Comparison of ENCODE assay signal across 27 cellular contexts in the genomic region with DNA sequence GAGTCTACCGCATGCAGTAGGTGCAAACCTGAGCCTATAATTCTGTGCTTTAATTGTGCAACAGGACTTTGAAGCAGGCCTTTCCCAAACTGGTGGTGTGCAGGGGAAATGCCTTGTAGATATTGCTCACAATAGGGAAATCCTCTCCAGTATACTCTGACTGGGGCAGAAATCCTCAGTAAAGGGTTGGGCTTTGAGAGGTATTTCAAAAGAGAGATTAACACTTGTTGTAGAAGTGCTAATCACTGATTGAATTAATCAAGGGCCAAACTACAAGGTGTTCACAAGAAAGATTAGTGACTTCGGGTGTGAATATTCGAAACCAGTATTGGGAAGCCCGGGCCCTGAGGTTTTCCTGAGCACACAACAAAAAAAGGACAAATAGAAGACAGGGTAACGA.
"Had no signal": no experiment of that assay in that cellular context is flagged by ENCODE, and none has a peak within 500 bp of the region (broad histone marks: within the 10 kb centered on the region; RNA-seq: fewer than 3 reads in every experiment).

No MANE protein-coding gene starts in this region.

- H3K27ac ChIP-seq: breast epithelium, colonic mucosa, dorsolateral prefrontal cortex, esophagus squamous epithelium, gastroesophageal sphincter, pancreas, psoas muscle, suprapubic skin, tibial nerve had no signal

- H3K9me3 ChIP-seq: breast epithelium, colonic mucosa, esophagus squamous epithelium, gastroesophageal sphincter, pancreas, psoas muscle, stomach, suprapubic skin had no signal

- H3K4me1 ChIP-seq: breast epithelium, colonic mucosa, gastroesophageal sphincter, pancreas, psoas muscle, stomach, suprapubic skin, tibial nerve had no signal

- DNase-seq: activated CD4-positive, alpha-beta T cell treated with anti-CD3 and anti-CD28 coated beads for 4 hours; activated CD4-positive, alpha-beta T cell treated with anti-CD3 and anti-CD28 coated beads, Interleukin-2, amount 50 U/mL, for 48 hours; activated CD4-positive, CD25-positive, alpha-beta regulatory T cell; activated CD8-positive, alpha-beta memory T cell treated with anti-CD3 and anti-CD28 coated beads, Interleukin-2, amount 50 U/mL, for 48 hours; activated naive CD4-positive, alpha-beta T cell treated with Interleukin-2 at 50 U/mL for 16 hours; activated naive CD8-positive, alpha-beta T cell treated with anti-CD3 and anti-CD28 coated beads for 36 hours; activated T-cell treated with anti-CD3 and anti-CD28 coated beads, Interleukin-2, amount 50 U/mL, for 4 hours; colonic mucosa; dorsolateral prefrontal cortex; effector memory CD8-positive, alpha-beta T cell; esophagus squamous epithelium; head of caudate nucleus; islet precursor cell; left cardiac atrium; natural killer cell; pancreas; psoas muscle; right cardiac atrium; stimulated activated CD4-positive, alpha-beta T cell treated with anti-CD3 and anti-CD28 coated beads, Interleukin-12 subunit alpha, Interleukin-12 subunit beta, amount 100 ng/mL, for 4 hours; stimulated activated CD4-positive, alpha-beta T cell treated with anti-CD3 and anti-CD28 coated beads, Interleukin-4, amount 100 ng/mL, for 4 hours; stomach had no signal

- H3K27ac Mint-ChIP-seq: activated naive CD8-positive, alpha-beta T cell treated with anti-CD3 and anti-CD28 coated beads for 36 hours; activated T-helper 2 cell treated with anti-CD3 and anti-CD28 coated beads, Interferon-gamma antibody, Interleukin-2, Interleukin-4, amounts not matched to agents 10 μg/mL and 5 μg/mL and 100 μg/mL, durations not matched to agents 14 hours and 24 hours and 36 hours; effector memory CD8-positive, alpha-beta T cell; natural killer cell; T-helper 2 cell treated with Interferon-gamma antibody and Interleukin-4, amounts not matched to agents 5 μg/mL and 100 μg/mL, for 36 hours had no signal

- ATAC-seq: activated T-cell treated with anti-CD3 and anti-CD28 coated beads, Interleukin-2, amount 50 U/mL, for 4 hours; effector memory CD8-positive, alpha-beta T cell; gastroesophageal sphincter; left cardiac atrium; natural killer cell; pancreas; psoas muscle had no signal

- H3K36me3 ChIP-seq: breast epithelium, colonic mucosa, esophagus squamous epithelium, gastroesophageal sphincter, pancreas, stomach, suprapubic skin, tibial nerve had no signal

- H3K36me3 Mint-ChIP-seq: activated naive CD8-positive, alpha-beta T cell treated with anti-CD3 and anti-CD28 coated beads for 36 hours; natural killer cell had no signal

- H3K4me3 Mint-ChIP-seq: activated naive CD8-positive, alpha-beta T cell treated with anti-CD3 and anti-CD28 coated beads for 36 hours; activated T-cell treated with anti-CD3 and anti-CD28 coated beads, Interleukin-2, amount 50 U/mL, for 4 hours; effector memory CD8-positive, alpha-beta T cell; natural killer cell; T-helper 2 cell treated with Interferon-gamma antibody and Interleukin-4, amounts not matched to agents 5 μg/mL and 100 μg/mL, for 36 hours had no signal

- H3K4me3 ChIP-seq: breast epithelium, colonic mucosa, dorsolateral prefrontal cortex, esophagus squamous epithelium, gastroesophageal sphincter, pancreas, psoas muscle, stomach, suprapubic skin, tibial nerve had no signal

- H3K27me3 ChIP-seq: breast epithelium, colonic mucosa, gastroesophageal sphincter, pancreas, tibial nerve had no signal

- H3K4me1 Mint-ChIP-seq: natural killer cell had no signal

- H3K9me3 Mint-ChIP-seq: activated naive CD8-positive, alpha-beta T cell treated with anti-CD3 and anti-CD28 coated beads for 36 hours; activated T-cell treated with anti-CD3 and anti-CD28 coated beads, Interleukin-2, amount 50 U/mL, for 4 hours; activated T-helper 2 cell treated with anti-CD3 and anti-CD28 coated beads, Interferon-gamma antibody, Interleukin-2, Interleukin-4, amounts not matched to agents 10 μg/mL and 5 μg/mL and 100 μg/mL, durations not matched to agents 14 hours and 24 hours and 36 hours; effector memory CD8-positive, alpha-beta T cell; natural killer cell; T-helper 2 cell treated with Interferon-gamma antibody and Interleukin-4, amounts not matched to agents 5 μg/mL and 100 μg/mL, for 36 hours had no signal
